Comparison of ENCODE assay signal across 23 cellular contexts in the genomic region with DNA sequence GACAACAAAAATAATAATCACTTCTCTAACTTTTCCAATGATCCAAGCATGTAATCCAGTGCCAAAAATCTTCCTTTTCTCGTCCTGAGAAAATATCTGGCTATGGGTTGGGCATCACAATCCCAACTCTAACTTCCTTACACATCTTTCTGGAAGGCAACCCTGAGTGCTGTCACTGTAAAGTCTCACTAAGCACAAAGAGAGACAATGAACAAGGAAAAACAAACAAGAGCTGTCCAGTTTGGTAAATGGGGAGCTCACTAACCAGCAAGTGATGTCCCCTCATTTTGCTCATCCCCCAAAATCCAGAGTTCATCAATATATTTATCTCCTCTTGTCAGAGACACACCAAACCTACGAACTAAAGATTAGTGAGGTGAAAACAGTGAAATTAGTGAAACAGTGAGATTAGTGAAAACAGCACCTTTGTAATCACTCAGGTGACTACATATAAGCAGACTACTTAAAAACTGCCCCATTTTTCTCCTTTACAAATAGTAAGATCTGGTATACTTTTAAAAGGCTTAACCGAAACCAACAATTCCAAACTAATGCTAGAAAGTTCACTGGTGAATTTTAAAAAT. TPM values are rescaled to one million over a fixed set of nuclear protein-coding genes. Genes with fewer than 3 reads are reported as not detected.
DNase-seq lines count a peak whose midpoint lies in the region; ATAC-seq and TF ChIP-seq lines count a peak whose summit lies in the region.
"Had no signal": no experiment of that assay in that cellular context is flagged by ENCODE, and none has a peak within 500 bp of the region (broad histone marks: within the 10 kb centered on the region; RNA-seq: fewer than 3 reads in every experiment).

No MANE protein-coding gene starts in this region.

- H3K27me3 Mint-ChIP-seq in H9 (ENCODE audit: low read depth) (no peaks in the 10 kb centered on the region), brain (peaks cover 4% of the 10 kb centered on the region)
- H3K27me3 Mint-ChIP-seq: CD8-positive, alpha-beta memory T cell; memory B cell had no signal

- no peak overlapping the region for H3K18ac ChIP-seq in H9 (ENCODE audit: insufficient read length, low read depth, low read length)

- H3K27ac Mint-ChIP-seq in H9 (peak overlapping the region; percentile 61 to 96 (median 66)), brain (peak overlapping the region in 3 of 5 experiments; percentile 5 to 70 (median 35))
- H3K27ac Mint-ChIP-seq: memory B cell had no signal

- DNase-seq in AG10803 (ENCODE audit: low read depth) = peak; percentile 31
- DNase-seq in H9 = no peak
- DNase-seq in medulla oblongata (ENCODE audit: extremely low spot score) = peak; percentile 74
- DNase-seq in GM20000 (ENCODE audit: low spot score) = no peak
- no peak for DNase-seq in COR-L47 (lab: John Stamatoyannopoulos, UW)
- DNase-seq in gastrocnemius medialis = no peak
- DNase-seq: activated CD4-positive, alpha-beta T cell treated with anti-CD3 and anti-CD28 coated beads for 4 hours; activated naive CD4-positive, alpha-beta T cell treated with Interleukin-2 at 50 U/mL for 16 hours; CD8-positive, alpha-beta memory T cell; EL; heart left ventricle; NCI-H1417; NCI-H2171; NCI-H82; retina; stimulated activated naive CD4-positive, alpha-beta T cell treated with Interleukin-2 at 50 U/mL for 16 hours had no signal

- H2BK120ac ChIP-seq in H9 (ENCODE audit: low read depth, low read length, poor library complexity, severe bottlenecking) = no peak overlapping the region

- H3K27me3 ChIP-seq in H9 (ENCODE audit: insufficient read depth, low read length) (no peaks in the 10 kb centered on the region), gastrocnemius medialis (no peaks in the 10 kb centered on the region)
- H3K27me3 ChIP-seq: heart left ventricle had no signal

- peak overlapping the region; percentile 65 for H3K4me2 ChIP-seq in H9 (ENCODE audit: insufficient read depth, insufficient read length, low read length)

- H4K5ac ChIP-seq in H9 (ENCODE audit: insufficient read length, low read depth, low read length) = no peak overlapping the region

- H3K27ac ChIP-seq in H9 (ENCODE audit: insufficient read length, low read depth, low read length) (peak overlapping the region; percentile 80), gastrocnemius medialis (peak overlapping the region in 1 of 4 donors; percentile 6)

- peaks cover 41% of the 10 kb centered on the region; the same call in 1 of the 2 replicates for H3K79me2 ChIP-seq in H9 (ENCODE audit: insufficient read depth, low read length)

- H4K91ac ChIP-seq in H9 (ENCODE audit: insufficient read length, low read depth, low read length) = no peak overlapping the region

- no peak overlapping the region for H2BK20ac ChIP-seq in H9 (ENCODE audit: low read depth, low read length, poor library complexity, severe bottlenecking)

- in situ Hi-C loops in gastrocnemius medialis (cut with MboI; ENCODE audit: low sequenced_read_pairs in 4 of 4) = no loop called here

- H3K4me3 ChIP-seq in AG10803 (ENCODE audit: low read length) (no peak overlapping the region), gastrocnemius medialis (no peak overlapping the region)
- H3K4me3 ChIP-seq: heart left ventricle had no signal

- H3K56ac ChIP-seq in H9 (ENCODE audit: insufficient read length, low read depth, low read length) = no peak overlapping the region

- H3K4me1 ChIP-seq in H9 (ENCODE audit: insufficient read depth, low read length) (peaks cover 12% of the 10 kb centered on the region), gastrocnemius medialis (peaks cover 84% of the 10 kb centered on the region in 2 donors)

- ATAC-seq in HG03196 (IDR thresholded peaks at IDR 0.05; ENCODE audit: unreplicated experiment) (no peak), gastrocnemius medialis (no peak)
- ATAC-seq: heart left ventricle, Panc1 had no signal

- TF ChIP-seq POLR2A in gastrocnemius medialis (IDR thresholded peaks at IDR 0.05) = no peak

- no CpG with 5 or more reads among the region's 3 CpGs for WGBS in H9 (ENCODE audit: extremely low coverage, insufficient read length, low lambda C conversion rate)

- no peak overlapping the region for H3K23ac ChIP-seq in H9 (ENCODE audit: insufficient read length, low read depth, low read length)

- H4K20me1 ChIP-seq in H9 (ENCODE audit: control insufficient read depth, insufficient read depth, insufficient read length) = no peaks in the 10 kb centered on the region

- H3K23me2 ChIP-seq in H9 (ENCODE audit: insufficient read length, low read depth, low read length, poor library complexity, severe bottlenecking) = peaks cover 6% of the 10 kb centered on the region

- H3K79me1 ChIP-seq in H9 (ENCODE audit: insufficient read depth, low read depth, low read length, poor library complexity, severe bottlenecking) = no peaks in the 10 kb centered on the region

- no peak overlapping the region for H2BK15ac ChIP-seq in H9 (ENCODE audit: low read depth, low read length)

- H3K4me3 Mint-ChIP-seq in H9 (peak overlapping the region; percentile 25 to 41), brain (peak overlapping the region in 4 of 5 experiments; percentile 3 to 54 (median 20))
- H3K4me3 Mint-ChIP-seq: CD8-positive, alpha-beta memory T cell; memory B cell had no signal

- TF ChIP-seq CTCF in AG10803 (conservative IDR thresholded peaks at IDR 0.05; ENCODE audit: low read length) (no peak), H9 (conservative IDR thresholded peaks at IDR 0.05) (no peak), brain (conservative IDR thresholded peaks at IDR 0.05) (no peak), GM20000 (IDR thresholded peaks at IDR 0.05; ENCODE audit: extremely low read depth, missing control alignments) (no peak), gastrocnemius medialis (IDR thresholded peaks at IDR 0.05 in 4 of 5, conservative IDR thresholded peaks at IDR 0.05 in 1 of 5) (no peak)

- H3K9ac ChIP-seq in H9 (ENCODE audit: extremely low read depth, insufficient read length, low read length) = peak overlapping the region; percentile 50

- no peaks in the 10 kb centered on the region for H3K36me3 ChIP-seq in gastrocnemius medialis
- H3K36me3 ChIP-seq: heart left ventricle had no signal

- H2BK12ac ChIP-seq in H9 (ENCODE audit: insufficient read length, low read depth, low read length) = no peak overlapping the region

- H3K36me3 Mint-ChIP-seq in H9 (ENCODE audit: insufficient read depth in 1 of 3, low read depth in 3 of 3) (peaks cover 0 to 3% (median 0%) of the 10 kb centered on the region in 3 experiments; a peak in 2 of 7 replicates), brain (no peaks in the 10 kb centered on the region)

- H3K14ac ChIP-seq in H9 (ENCODE audit: insufficient read depth, low read length) = no peak overlapping the region

- H2AK5ac ChIP-seq in H9 (ENCODE audit: insufficient read length, low read length) = no peak overlapping the region

- no peak overlapping the region for H2AFZ ChIP-seq in H9 (ENCODE audit: low read length)

- H2BK5ac ChIP-seq in H9 (ENCODE audit: insufficient read length, low read length) = no peak overlapping the region

- H3K4me1 Mint-ChIP-seq in H9 = peaks cover 73 to 77% of the 10 kb centered on the region in 2 experiments
- H3K4me1 Mint-ChIP-seq in brain = peaks cover 76% of the 10 kb centered on the region

- H3T11ph ChIP-seq in H9 (ENCODE audit: low read length) = no peak overlapping the region

- no peak overlapping the region for H4K8ac ChIP-seq in H9 (replicated peaks; ENCODE audit: insufficient read length, low read depth, low read length)

- H3K9me3 ChIP-seq in H9 (ENCODE audit: control insufficient read depth, low read depth, low read length) (no peaks in the 10 kb centered on the region), gastrocnemius medialis (no peaks in the 10 kb centered on the region)
- H3K9me3 ChIP-seq: heart left ventricle had no signal

- intact Hi-C loops in gastrocnemius medialis (cut with DNase I; ENCODE audit: low total_unique reads) = no loop called here

- H3K9me3 Mint-ChIP-seq in H9 (no peaks in the 10 kb centered on the region), brain (no peaks in the 10 kb centered on the region)
- H3K9me3 Mint-ChIP-seq: CD8-positive, alpha-beta memory T cell; memory B cell had no signal

- no peak overlapping the region for H3K4ac ChIP-seq in H9 (ENCODE audit: low read depth, low read length)

RNA-seq across cellular contexts. Expression of a gene that starts 5.4 kb away (rescaled TPM):
- total RNA-seq in H9 (2021) = 73.5 and 74.7 TPM in 2 replicates
- 16.6 TPM for polyA plus RNA-seq in brain (ENCODE audit: insufficient read depth, low read depth, low replicate concordance)
- total RNA-seq in gastrocnemius medialis = 10 to 100 TPM; 44.4 to 83.2 (median 52.5) TPM

RNA-seq across cellular contexts. Expression of a gene that starts 35.7 kb away (rescaled TPM):
- total RNA-seq in H9 (2021) (not detected in 2 replicates), gastrocnemius medialis (not detected)
- polyA plus RNA-seq in brain (ENCODE audit: insufficient read depth, low read depth, low replicate concordance) = not detected
- total RNA-seq: ureter had no signal
- polyA plus RNA-seq: CD8-positive, alpha-beta memory T cell; heart left ventricle; keratinocyte; neural cell had no signal

Comparison
In these comparisons a context has a peak if more than half of its experiments do, and no peak if none do; other contexts are left out.
1. DNase-seq: peak in AG10803 (single experiment) and medulla oblongata (single experiment); none in H9 (single experiment), GM20000 (single experiment), COR-L47 (single experiment) and gastrocnemius medialis (0 of 2).